Comparison of ENCODE assay signal across 28 cellular contexts in the genomic region with DNA sequence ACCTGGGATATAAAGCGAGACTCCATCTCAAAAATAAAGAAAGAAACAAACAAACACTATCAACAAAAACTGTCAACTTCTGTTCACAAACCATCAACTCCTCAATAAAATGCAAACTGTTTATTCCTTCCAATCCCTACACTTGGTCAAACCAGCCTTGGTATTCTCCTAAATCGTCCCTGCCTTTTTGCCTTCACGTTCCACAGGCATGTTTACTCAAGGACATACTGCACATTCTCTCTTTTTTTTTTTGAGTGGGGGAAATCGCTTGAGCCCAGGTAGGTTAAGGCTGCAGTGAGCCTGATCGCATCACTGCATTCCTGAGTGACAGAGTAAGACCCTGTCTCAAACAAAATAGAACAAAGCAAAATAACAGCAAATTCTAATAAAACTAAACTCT. TPM values are rescaled to one million over a fixed set of nuclear protein-coding genes. Genes with fewer than 3 reads are reported as not detected.
DNase-seq lines count a peak whose midpoint lies in the region; ATAC-seq and TF ChIP-seq lines count a peak whose summit lies in the region.
"Had no signal": no experiment of that assay in that cellular context is flagged by ENCODE, and none has a peak within 500 bp of the region (broad histone marks: within the 10 kb centered on the region; RNA-seq: fewer than 3 reads in every experiment).

No MANE protein-coding gene starts in this region.

- TF ChIP-seq POLR2A in esophagus muscularis mucosa (IDR thresholded peaks at IDR 0.05; ENCODE audit: low read depth) = no peak

- H2AFZ ChIP-seq in GM23248 = no peak overlapping the region

- H3F3A ChIP-seq in GM23248 (ENCODE audit: insufficient read depth) = no peaks in the 10 kb centered on the region

- 63% methylated on average over 5 of the region's 5 CpGs for WGBS in esophagus muscularis mucosa
- 90 to 93% methylated on average over 5 of the region's 5 CpGs for WGBS in GM23248 (ENCODE audit: low coverage in 1 of 2, low lambda C conversion rate in 2 of 2, missing lambda C conversion rate in 2 of 2), 2 experiments

- no peak for TF ChIP-seq EP300 in esophagus muscularis mucosa (IDR thresholded peaks at IDR 0.05)

- H3K27ac Mint-ChIP-seq in Caco-2 (ENCODE audit: unreplicated experiment) (peak overlapping the region; percentile 75), T-helper 17 cell (peak overlapping the region; percentile 69), nephron progenitor cell (peak overlapping the region; percentile 25)
- H3K27ac Mint-ChIP-seq: activated CD4-positive, alpha-beta T cell treated with anti-CD3 and anti-CD28 coated beads, Interleukin-2, amount 10 ng/mL, durations not matched to agents 7 days and 5 days; activated naive CD4-positive, alpha-beta T cell treated with anti-CD3 and anti-CD28 coated beads for 36 hours; B cell; CD8-positive, alpha-beta T cell had no signal

- H3K4me3 Mint-ChIP-seq in Caco-2 (ENCODE audit: unreplicated experiment) (peak overlapping the region; percentile 60), T-helper 17 cell (no peak overlapping the region), nephron progenitor cell (no peak overlapping the region)
- H3K4me3 Mint-ChIP-seq: activated CD4-positive, alpha-beta T cell treated with anti-CD3 and anti-CD28 coated beads, Interleukin-2, amount 10 ng/mL, durations not matched to agents 7 days and 5 days; activated naive CD4-positive, alpha-beta T cell treated with anti-CD3 and anti-CD28 coated beads for 36 hours; B cell; CD8-positive, alpha-beta T cell had no signal

- H3K9me2 ChIP-seq in GM23248 (ENCODE audit: insufficient read depth) = no peaks in the 10 kb centered on the region

- CTCF ChIA-PET in Caco-2 (lab: Charles Lee) = interaction anchor here (0.7 to 1.8 kb wide), 2 partner anchors 37 to 39 kb away, joined by 4 to 5 read pairs; no protein-coding TSS in a partner anchor

- H3K9me3 Mint-ChIP-seq in Caco-2 (ENCODE audit: unreplicated experiment) (no peaks in the 10 kb centered on the region), nephron progenitor cell (peaks cover 50% of the 10 kb centered on the region)
- H3K9me3 Mint-ChIP-seq: activated CD4-positive, alpha-beta T cell treated with anti-CD3 and anti-CD28 coated beads, Interleukin-2, amount 10 ng/mL, durations not matched to agents 7 days and 5 days; activated naive CD4-positive, alpha-beta T cell treated with anti-CD3 and anti-CD28 coated beads for 36 hours; CD8-positive, alpha-beta T cell had no signal

- H3K27ac ChIP-seq in esophagus muscularis mucosa (replicated peaks in 1 of 4) (peak overlapping the region in 3 of 4 donors; percentile 7 to 58 (median 37)), GM23248 (no peak overlapping the region)
- H3K27ac ChIP-seq: adrenal gland, colonic mucosa, foreskin keratinocyte, heart left ventricle, KMS-11, spleen, transverse colon had no signal

- H3K4me2 ChIP-seq in GM23248 (ENCODE audit: unreplicated experiment) = no peak overlapping the region
- H3K4me2 ChIP-seq: KMS-11 had no signal

- no peaks in the 10 kb centered on the region; the same call in 1 of the 2 replicates for H3K36me3 ChIP-seq in Caco-2 (ENCODE audit: control insufficient read depth, insufficient read depth, low read length)
- H3K36me3 ChIP-seq in esophagus muscularis mucosa = peaks cover 0 to 16% (median 5%) of the 10 kb centered on the region in 4 donors
- no peaks in the 10 kb centered on the region for H3K36me3 ChIP-seq in GM23248 (ENCODE audit: low read depth)
- H3K36me3 ChIP-seq: adrenal gland, colonic mucosa had no signal

- peaks cover 22% of the 10 kb centered on the region for H3K4me1 Mint-ChIP-seq in Caco-2 (ENCODE audit: low read depth, unreplicated experiment)
- H3K4me1 Mint-ChIP-seq in T-helper 17 cell = peaks cover 18% of the 10 kb centered on the region
- H3K4me1 Mint-ChIP-seq in nephron progenitor cell = peaks cover 8% of the 10 kb centered on the region

- no peak for ATAC-seq in T-helper 17 cell
- ATAC-seq: CD8-positive, alpha-beta T cell; esophagus mucosa; foreskin keratinocyte; HCT116; heart left ventricle; left cardiac atrium had no signal

- no peak overlapping the region for H3K9ac ChIP-seq in GM23248
- H3K9ac ChIP-seq: KMS-11 had no signal

- POLR2A ChIA-PET in Caco-2 (lab: Charles Lee) = no interaction called here

- H4K20me1 ChIP-seq in GM23248 (ENCODE audit: insufficient read depth) = peaks cover 3% of the 10 kb centered on the region; the same call in 1 of the 2 replicates

- TF ChIP-seq CTCF in Caco-2 (IDR thresholded peaks at IDR 0.05; ENCODE audit: insufficient read depth in 1 of 2, low read depth in 1 of 2, low read length in 1 of 2, severe bottlenecking in 1 of 2, unreplicated experiment in 1 of 2) (no peak), esophagus muscularis mucosa (IDR thresholded peaks at IDR 0.05) (no peak), nephron progenitor cell (IDR thresholded peaks at IDR 0.05) (no peak)

- peaks cover 81% of the 10 kb centered on the region for H3K36me3 Mint-ChIP-seq in Caco-2 (ENCODE audit: insufficient read depth, unreplicated experiment)
- H3K36me3 Mint-ChIP-seq in T-helper 17 cell (ENCODE audit: low read depth) = peaks cover 3% of the 10 kb centered on the region
- peaks cover 90% of the 10 kb centered on the region for H3K36me3 Mint-ChIP-seq in nephron progenitor cell (ENCODE audit: low read depth)

- H3K4me3 ChIP-seq in Caco-2 (ENCODE audit: low read depth, low read length) (no peak overlapping the region), esophagus muscularis mucosa (no peak overlapping the region), GM23248 (no peak overlapping the region)
- H3K4me3 ChIP-seq: adrenal gland, colonic mucosa, heart left ventricle, spleen, transverse colon had no signal

- in situ Hi-C loops in GM23248 (cut with MboI) = no loop called here

- peaks cover 86% of the 10 kb centered on the region for H3K79me2 ChIP-seq in GM23248 (ENCODE audit: insufficient read depth)

- no peaks in the 10 kb centered on the region for H3K27me3 Mint-ChIP-seq in Caco-2 (ENCODE audit: insufficient read depth, unreplicated experiment)
- H3K27me3 Mint-ChIP-seq in T-helper 17 cell = no peaks in the 10 kb centered on the region
- H3K27me3 Mint-ChIP-seq in nephron progenitor cell (ENCODE audit: low read depth, poor library complexity) = peaks cover 3% of the 10 kb centered on the region
- H3K27me3 Mint-ChIP-seq: activated CD4-positive, alpha-beta T cell treated with anti-CD3 and anti-CD28 coated beads, Interleukin-2, amount 10 ng/mL, durations not matched to agents 7 days and 5 days; B cell had no signal

- DNase-seq in Caco-2 (peak; percentile 55 to 67), T-helper 17 cell (no peak), esophagus muscularis mucosa (ENCODE audit: extremely low spot score) (no peak), nephron progenitor cell (no peak), amniotic stem cell (lab: John Stamatoyannopoulos, UW) (no peak), NCI-H510A treated with DMSO at 0.1 percent for 48 hours (lab: John Stamatoyannopoulos, UW) (no peak), GM23248 (no peak), hippocampal formation (lab: John Stamatoyannopoulos, UW) (no peak)
- DNase-seq: activated CD4-positive, alpha-beta T cell treated with anti-CD3 and anti-CD28 coated beads, Interleukin-2, amount 10 ng/mL, durations not matched to agents 7 days and 5 days; activated naive CD4-positive, alpha-beta T cell treated with anti-CD3 and anti-CD28 coated beads for 36 hours; activated T-cell treated with anti-CD3 and anti-CD28 coated beads, Interleukin-2, amount 50 U/mL, for 48 hours; CD8-positive, alpha-beta T cell; colonic mucosa; DMS 273 treated with DMSO at 0.1 percent for 48 hours; effector CD8-positive, alpha-beta T cell; foreskin keratinocyte; heart left ventricle; left cardiac atrium; NCI-H1417; NCI-H82; retina; spleen; transverse colon had no signal

- H3K27me3 ChIP-seq in Caco-2 (replicated peaks; ENCODE audit: control insufficient read depth, insufficient read depth, low read length) (no peaks in the 10 kb centered on the region), esophagus muscularis mucosa (no peaks in the 10 kb centered on the region), GM23248 (replicated peaks; ENCODE audit: insufficient read depth) (no peaks in the 10 kb centered on the region)
- H3K27me3 ChIP-seq: adrenal gland, colonic mucosa, foreskin keratinocyte, heart left ventricle, spleen, transverse colon had no signal

- intact Hi-C loops in Caco-2 (cut with micrococcal nuclease; ENCODE audit: unreplicated experiment) (loop anchor here (1.0 kb wide), 2 partner anchors 14 to 38 kb away; no protein-coding TSS in a partner anchor), esophagus muscularis mucosa (cut with DNase I) (no loop called here)

- H3K9me3 ChIP-seq in Caco-2 (no peaks in the 10 kb centered on the region), T-helper 17 cell (ENCODE audit: control insufficient read depth, low read length, poor library complexity, severe bottlenecking) (no peaks in the 10 kb centered on the region), esophagus muscularis mucosa (no peaks in the 10 kb centered on the region), GM23248 (ENCODE audit: low read depth) (no peaks in the 10 kb centered on the region)
- H3K9me3 ChIP-seq: adrenal gland, colonic mucosa, heart left ventricle, spleen, transverse colon had no signal

- no TSS peak for BruUV-seq in Caco-2 (replicated peaks; lab: Mats Ljungman, UMichigan)

- peaks cover 42% of the 10 kb centered on the region for H3K4me1 ChIP-seq in Caco-2
- H3K4me1 ChIP-seq in esophagus muscularis mucosa = peaks cover 0 to 39% (median 31%) of the 10 kb centered on the region in 4 donors
- H3K4me1 ChIP-seq in GM23248 (ENCODE audit: insufficient read depth) = no peaks in the 10 kb centered on the region
- H3K4me1 ChIP-seq: adrenal gland, colonic mucosa, foreskin keratinocyte, heart left ventricle, spleen, transverse colon had no signal

RNA-seq across cellular contexts. Expression of a gene that starts 13.0 kb away (rescaled TPM):
- 87.5 and 96.2 TPM in 2 replicates for total RNA-seq in Caco-2 (2022)
- 10 to 100 TPM; 33.9 to 37.3 TPM for total RNA-seq in T-helper 17 cell
- total RNA-seq in esophagus muscularis mucosa = 10 to 100 TPM; 31.0 to 49.6 (median 37.6) TPM
- 13.0 and 13.3 TPM in 2 replicates for total RNA-seq in GM23248 (2014; rRNA removed; shearing (Covaris generic))
- 12.5 and 13.9 TPM in 2 replicates for polyA plus RNA-seq in GM23248 (2016; fragmentation: Nextera tagmentation; extraction: Ambion mirVana)

Comparison
In these comparisons a context has a peak if more than half of its experiments do, and no peak if none do; other contexts are left out.
1. DNase-seq: peak in Caco-2 (2 of 2); none in T-helper 17 cell (0 of 3), esophagus muscularis mucosa (single experiment), nephron progenitor cell (single experiment), amniotic stem cell (single experiment), NCI-H510A treated with DMSO at 0.1 percent for 48 hours (single experiment), GM23248 (single experiment) and hippocampal formation (0 of 2).
2. H3K27ac Mint-ChIP-seq: peak in every context shown above with its lines; median percentile 75 in Caco-2; 69 in T-helper 17 cell; 25 in nephron progenitor cell.